11 cellular contexts compared by ENCODE assay signal in the genomic region with DNA sequence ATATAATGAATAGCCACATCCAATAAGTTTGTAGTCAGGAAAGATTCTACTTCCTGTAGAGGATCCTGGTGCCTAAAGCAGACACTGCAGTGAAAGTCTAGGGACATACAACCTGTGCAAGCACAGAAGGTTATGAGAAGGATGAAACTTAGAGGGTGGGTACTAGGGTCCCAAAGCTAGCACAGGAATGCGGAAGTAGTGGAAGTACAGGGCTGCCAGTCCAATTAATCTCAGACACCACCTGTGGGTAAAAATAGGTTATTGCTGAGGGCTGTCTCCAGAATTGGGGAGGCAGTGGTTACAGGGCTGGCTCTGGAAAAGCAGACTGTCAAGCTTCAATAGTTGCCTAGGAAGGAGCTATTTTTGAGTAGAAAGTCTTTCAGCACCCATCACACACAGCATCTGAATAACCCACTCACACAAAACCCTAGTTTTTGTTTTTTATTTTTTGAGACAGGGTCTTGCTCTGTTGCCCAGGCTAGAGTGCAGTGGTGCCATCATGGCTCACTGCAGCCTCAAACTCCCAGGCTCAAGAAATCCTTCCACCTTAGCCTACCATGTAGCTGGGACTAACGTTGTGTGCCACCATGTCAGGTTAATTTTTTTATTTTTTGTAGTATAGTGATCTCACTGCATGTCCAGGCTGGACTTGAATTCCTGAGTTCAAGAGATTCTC. TPM values are rescaled to one million over a fixed set of nuclear protein-coding genes. Genes with fewer than 3 reads are reported as not detected.
DNase-seq lines count a peak whose midpoint lies in the region; ATAC-seq, FAIRE-seq and TF ChIP-seq lines count a peak whose summit lies in the region.
"Had no signal": no experiment of that assay in that cellular context is flagged by ENCODE, and none has a peak within 500 bp of the region (broad histone marks: within the 10 kb centered on the region; RNA-seq: fewer than 3 reads in every experiment).

No MANE protein-coding gene starts in this region.

- DNase-seq in GM06990 (ENCODE audit: extremely low read depth, insufficient read length) (no peak), RPMI8226 (peak; percentile 72), kidney (no peak), mucosa of gallbladder (ENCODE audit: low spot score) (no peak), T-helper 9 cell (no peak), thyroid gland (no peak), DMS153 (lab: John Stamatoyannopoulos, UW) (no peak)
- DNase-seq: foreskin melanocyte, NCI-H2171 had no signal

- H3K9me3 ChIP-seq in kidney (ENCODE audit: control insufficient read depth in 1 of 2, low read length in 2 of 2), result no peaks in the 10 kb centered on the region
- no peaks in the 10 kb centered on the region for H3K9me3 ChIP-seq in thyroid gland

- H3K4me1 ChIP-seq in kidney (ENCODE audit: control insufficient read depth in 1 of 2, insufficient read depth in 1 of 2, low read depth in 1 of 2, low read length in 2 of 2), result no peaks in the 10 kb centered on the region
- H3K4me1 ChIP-seq in thyroid gland, result no peaks in the 10 kb centered on the region
- H3K4me1 ChIP-seq: parathyroid adenoma had no signal

- H3K4me3 ChIP-seq in GM06990 (replicated peaks; ENCODE audit: low read depth, low read length) (no peak overlapping the region), kidney (ENCODE audit: low read length in 2 of 2) (no peak overlapping the region), thyroid gland (replicated peaks in 1 of 3) (no peak overlapping the region)

- H3K36me3 ChIP-seq in GM06990 (ENCODE audit: control insufficient read depth, insufficient read depth, low read length), result no peaks in the 10 kb centered on the region
- no peaks in the 10 kb centered on the region for H3K36me3 ChIP-seq in kidney (ENCODE audit: control insufficient read depth in 1 of 2, insufficient read depth in 2 of 2, low read length in 2 of 2)
- no peaks in the 10 kb centered on the region for H3K36me3 ChIP-seq in thyroid gland

- peak; percentile 74 for ATAC-seq in GM21717 (IDR thresholded peaks at IDR 0.05; ENCODE audit: unreplicated experiment)

- H3K27me3 ChIP-seq in GM06990 (replicated peaks; ENCODE audit: control insufficient read depth, insufficient read depth, low read length) (no peaks in the 10 kb centered on the region), thyroid gland (no peaks in the 10 kb centered on the region)

- peak; percentile 4 for TF ChIP-seq CTCF in GM06990 (IDR thresholded peaks at IDR 0.05; ENCODE audit: insufficient read depth, low read length, poor library complexity, severe bottlenecking)
- peak; percentile 24 for TF ChIP-seq CTCF in kidney (IDR thresholded peaks at IDR 0.05; ENCODE audit: borderline replicate concordance, extremely low read depth, insufficient read depth)
- peak in 1 of 6 experiments; percentile 12 for TF ChIP-seq CTCF in thyroid gland (IDR thresholded peaks at IDR 0.05)

- WGBS in thyroid gland, 2 donors, result 60 to 65% methylated on average over 2 of the region's 2 CpGs

- intact Hi-C loops in kidney (cut with DNase I), result no loop called here
- intact Hi-C loops in thyroid gland (cut with DNase I), result no loop called here

- FAIRE-seq in kidney (lab: Jason Lieb, UNC), result no peak

- H3K27ac ChIP-seq in kidney (ENCODE audit: low read depth in 2 of 2, low read length in 2 of 2), result no peak overlapping the region
- no peak overlapping the region for H3K27ac ChIP-seq in thyroid gland
- H3K27ac ChIP-seq: parathyroid adenoma had no signal

- TF ChIP-seq POLR2A in thyroid gland (IDR thresholded peaks at IDR 0.05), result no peak

- H3K9ac ChIP-seq in kidney (ENCODE audit: low read length in 2 of 2), result no peak overlapping the region
- H3K9ac ChIP-seq: parathyroid adenoma had no signal

RNA-seq across cellular contexts. Expression of a gene that starts 50.8 kb away (rescaled TPM):
- total RNA-seq in kidney, result 58.5 TPM
- 12.8 TPM for polyA plus RNA-seq in kidney (ENCODE audit: insufficient read depth, low read depth, low replicate concordance)
- 40.3 TPM for total RNA-seq in mucosa of gallbladder
- 10 to 100 TPM; 58.1 to 76.6 (median 65.0) TPM for total RNA-seq in thyroid gland

RNA-seq across cellular contexts. Expression of a gene that starts 52.2 kb away (rescaled TPM):
- total RNA-seq in kidney, result 0.25 TPM
- polyA plus RNA-seq in kidney (ENCODE audit: insufficient read depth, low read depth, low replicate concordance), result 4.3 TPM
- 0.81 TPM for total RNA-seq in mucosa of gallbladder
- 1 to 10 TPM in 2 of 4 donors, under 1 TPM in 2; 0.71 to 2.1 (median 1.1) TPM for total RNA-seq in thyroid gland
